Comparison of ENCODE assay signal across 27 cellular contexts in genomic region chr6:30635834-30636233, GRCh38.
"Had no signal": no experiment of that assay in that cellular context is flagged by ENCODE, and none has a peak within 500 bp of the region (broad histone marks: within the 10 kb centered on the region; RNA-seq: fewer than 3 reads in every experiment).

No MANE protein-coding gene starts in this region.

- H3K9ac ChIP-seq: SK-N-SH had no signal

- H3K27me3 ChIP-seq: MG63, SJCRH30 had no signal

- FAIRE-seq: astrocyte had no signal

- H3K4me3 ChIP-seq: MG63, SJCRH30 had no signal

- H3K4me1 ChIP-seq: SJCRH30 had no signal

- H3K36me3 ChIP-seq: MG63 had no signal

- H3K4me2 ChIP-seq: SK-N-SH had no signal

- H3K9me3 ChIP-seq: MG63, SJCRH30, SK-N-SH had no signal

- ATAC-seq: activated T-helper 17 cell treated with anti-CD3 and anti-CD28 coated beads, Interleukin-2, amount 50 U/mL, for 72 hours had no signal

- H3K27ac ChIP-seq: RWPE1, SJCRH30, VCaP had no signal

- DNase-seq: activated CD4-positive, alpha-beta memory T cell treated with anti-CD3 and anti-CD28 coated beads, Interleukin-2, amount 10 ng/mL, durations not matched to agents 7 days and 5 days; activated CD4-positive, alpha-beta T cell treated with anti-CD3 and anti-CD28 coated beads, Interleukin-2, amount 50 U/mL, for 1 hour; activated CD4-positive, CD25-positive, alpha-beta regulatory T cell; activated gamma-delta T cell; activated naive CD4-positive, alpha-beta T cell treated with anti-CD3 and anti-CD28 coated beads for 36 hours; activated T-cell treated with anti-CD3 and anti-CD28 coated beads for 4 hours; activated T-cell treated with anti-CD3 and anti-CD28 coated beads, Interleukin-2, amount 50 U/mL, for 48 hours; amygdala; MG63; MV-4-11; NCI-H1092 treated with DMSO at 0.1 percent for 48 hours; NCI-H1417 treated with DMSO at 0.1 percent for 48 hours; NCI-H1694; NCI-H2029; NCI-H2107; NCI-H2171 treated with DMSO at 0.1 percent for 48 hours; NCI-H226; NCI-H510A; NCI-H526 treated with DMSO at 0.1 percent for 48 hours; Right ventricle myocardium superior; SJCRH30; SK-N-SH; T-helper 1 cell had no signal
